In genomic region chr9:72844440-72844768, GRCh38 we compare ENCODE assay signal across 23 cellular contexts.
"Had no signal": no experiment of that assay in that cellular context is flagged by ENCODE, and none has a peak within 500 bp of the region (broad histone marks: within the 10 kb centered on the region; RNA-seq: fewer than 3 reads in every experiment).

No MANE protein-coding gene starts in this region.

- H3K27ac Mint-ChIP-seq: activated T-cell treated with anti-CD3 and anti-CD28 coated beads, Interleukin-2, amount 50 U/mL, for 72 hours; naive B cell; stimulated activated naive CD8-positive, alpha-beta T cell treated with anti-CD3 and anti-CD28 coated beads, Interleukin-15, Interleukin-2, amounts not matched to agents 100 ng/mL and 50 ng/mL, for 24 hours had no signal

- H3K27ac ChIP-seq: hepatocyte, psoas muscle, tibial nerve, vagina had no signal

- H3K4me1 ChIP-seq: psoas muscle, tibial nerve, vagina had no signal

- H3K79me2 ChIP-seq: hepatocyte had no signal

- H3K4me1 Mint-ChIP-seq: naive B cell, neural crest cell had no signal

- H3K4me3 ChIP-seq: hepatocyte, mucosa of descending colon, psoas muscle, skin epidermis, tibial nerve, vagina had no signal

- H3K4me3 Mint-ChIP-seq: activated T-cell treated with anti-CD3 and anti-CD28 coated beads, Interleukin-2, amount 50 U/mL, for 72 hours; naive B cell; neural crest cell; stimulated activated naive CD8-positive, alpha-beta T cell treated with anti-CD3 and anti-CD28 coated beads, Interleukin-15, Interleukin-2, amounts not matched to agents 100 ng/mL and 50 ng/mL, for 24 hours had no signal

- H3K27me3 ChIP-seq: hepatocyte, tibial nerve, vagina had no signal

- H3K27me3 Mint-ChIP-seq: stimulated activated naive CD8-positive, alpha-beta T cell treated with anti-CD3 and anti-CD28 coated beads, Interleukin-15, Interleukin-2, amounts not matched to agents 100 ng/mL and 50 ng/mL, for 24 hours had no signal

- DNase-seq: activated CD4-positive, alpha-beta T cell treated with anti-CD3 and anti-CD28 coated beads, Interleukin-2, amount 50 U/mL, for 1 hour; activated CD4-positive, CD25-positive, alpha-beta regulatory T cell treated with anti-CD3 and anti-CD28 coated beads, Interleukin-2, amount 50 U/mL, for 72 hours; activated CD8-positive, alpha-beta memory T cell treated with anti-CD3 and anti-CD28 coated beads for 24 hours; activated CD8-positive, alpha-beta memory T cell treated with anti-CD3 and anti-CD28 coated beads, Interleukin-2, amount 50 U/mL, for 48 hours; activated effector memory CD4-positive, alpha-beta T cell treated with anti-CD3 and anti-CD28 coated beads, Interleukin-2, amount 50 U/mL, for 16 hours; activated naive CD4-positive, alpha-beta T cell treated with anti-CD3 and anti-CD28 coated beads, Interleukin-2, amount 50 U/mL, for 16 hours; activated T-cell treated with anti-CD3 and anti-CD28 coated beads, Interleukin-2, amount 50 U/mL, for 72 hours; aorta; cortex of kidney; left cardiac atrium; mucosa of descending colon; naive B cell; psoas muscle; right cardiac atrium; stimulated activated CD4-positive, alpha-beta T cell treated with anti-CD3 and anti-CD28 coated beads, Interleukin-15, amount 100 ng/mL, for 24 hours; stimulated activated CD4-positive, alpha-beta T cell treated with anti-CD3 and anti-CD28 coated beads, Interleukin-2, amount 100 ng/mL, for 48 hours had no signal

- FAIRE-seq: endothelial cell of umbilical vein had no signal

- ATAC-seq: activated T-cell treated with anti-CD3 and anti-CD28 coated beads, Interleukin-2, amount 50 U/mL, for 72 hours; left cardiac atrium; psoas muscle; right cardiac atrium had no signal

- H3K4me2 ChIP-seq: hepatocyte had no signal

- H3K36me3 ChIP-seq: tibial nerve, vagina had no signal
